5 cellular contexts compared by ENCODE assay signal in genomic region chr10:129696636-129697035, GRCh38.
"Had no signal": no experiment of that assay in that cellular context is flagged by ENCODE, and none has a peak within 500 bp of the region (broad histone marks: within the 10 kb centered on the region; RNA-seq: fewer than 3 reads in every experiment).

No MANE protein-coding gene starts in this region.

- H3K27ac Mint-ChIP-seq: GM23338, H9, IgD-negative memory B cell had no signal

- H3K4me3 Mint-ChIP-seq: GM23338, H9, IgD-negative memory B cell had no signal

- H2AFZ ChIP-seq: GM23338 had no signal

- H3K27me3 Mint-ChIP-seq: IgD-negative memory B cell had no signal

- DNase-seq: H9, HCEC 1CT, KBM-7 had no signal

- ATAC-seq: GM23338 had no signal

- H3K4me2 ChIP-seq: GM23338 had no signal

- H3K4me3 ChIP-seq: GM23338 had no signal

- H3K9me3 Mint-ChIP-seq: GM23338, H9, IgD-negative memory B cell had no signal
